In genomic region chr2:68727698-68728375, GRCh38 we compare ENCODE assay signal across 9 cellular contexts. TPM values are rescaled to one million over a fixed set of nuclear protein-coding genes. Genes with fewer than 3 reads are reported as not detected.
DNase-seq lines count a peak whose midpoint lies in the region; ATAC-seq, FAIRE-seq and TF ChIP-seq lines count a peak whose summit lies in the region.
"Had no signal": no experiment of that assay in that cellular context is flagged by ENCODE, and none has a peak within 500 bp of the region (broad histone marks: within the 10 kb centered on the region; RNA-seq: fewer than 3 reads in every experiment).

No MANE protein-coding gene starts in this region.

- no peaks in the 10 kb centered on the region for H4K20me1 ChIP-seq in PC-3 (ENCODE audit: low read length)

- no peaks in the 10 kb centered on the region for H3K9me3 Mint-ChIP-seq in activated T-cell treated with anti-CD3 and anti-CD28 coated beads, Interleukin-2, amount 50 U/mL, for 72 hours

- H3K27me3 ChIP-seq in PC-3 (ENCODE audit: low read length) (no peaks in the 10 kb centered on the region), bronchial epithelial cell (ENCODE audit: control insufficient read depth, insufficient read depth, low read length) (no peaks in the 10 kb centered on the region), thymus (ENCODE audit: control insufficient read depth, insufficient read depth) (no peaks in the 10 kb centered on the region)

- DNase-seq in activated T-cell treated with anti-CD3 and anti-CD28 coated beads, Interleukin-2, amount 50 U/mL, for 72 hours = no peak
- DNase-seq in activated T-cell treated with anti-CD3 and anti-CD28 coated beads for 4 hours (no peak), PC-3 (peak; percentile 59), bronchial epithelial cell (ENCODE audit: low read depth) (peak; percentile 90), GM10248 (ENCODE audit: extremely low spot score) (no peak), T-helper 9 cell (no peak)
- DNase-seq: NCI-H1092 had no signal

- TF ChIP-seq CTCF in PC-3 (conservative IDR thresholded peaks at IDR 0.05; ENCODE audit: low read depth, low read length) = no peak
- no peak for TF ChIP-seq CTCF in bronchial epithelial cell (IDR thresholded peaks at IDR 0.05; ENCODE audit: insufficient read depth, low read length, severe bottlenecking)
- no peak for TF ChIP-seq CTCF in GM10248 (IDR thresholded peaks at IDR 0.05; ENCODE audit: control extremely low read depth, extremely low read depth, low read depth, missing control alignments)

- H3K4me2 ChIP-seq in PC-3 (ENCODE audit: low read length) = 0 out of 2 replicates have a peak overlapping the region, but pooled peaks have one; percentile 5

- no peaks in the 10 kb centered on the region for H3F3A ChIP-seq in PC-3 (ENCODE audit: low read length, unreplicated experiment)

- no peaks in the 10 kb centered on the region for H3K9me2 ChIP-seq in PC-3 (replicated peaks; ENCODE audit: low read length)

- H2AFZ ChIP-seq in PC-3 (ENCODE audit: low read length) = no peak overlapping the region

- BruUV-seq in PC-3 (replicated peaks; lab: Mats Ljungman, UMichigan) = no TSS peak

- peak overlapping the region; percentile 71 to 85 for H3K4me3 Mint-ChIP-seq in activated T-cell treated with anti-CD3 and anti-CD28 coated beads, Interleukin-2, amount 50 U/mL, for 72 hours

- peak overlapping the region; percentile 80 for H3K27ac Mint-ChIP-seq in activated T-cell treated with anti-CD3 and anti-CD28 coated beads, Interleukin-2, amount 50 U/mL, for 72 hours

- H3K27ac ChIP-seq in PC-3 (ENCODE audit: low read length) (no peak overlapping the region), thymus (ENCODE audit: low read depth) (peak overlapping the region; percentile 74)

- ATAC-seq in activated T-cell treated with anti-CD3 and anti-CD28 coated beads, Interleukin-2, amount 50 U/mL, for 72 hours (replicated peaks in 1 of 2) = peak; percentile 5 to 14
- ATAC-seq in PC-3 = no peak
- ATAC-seq in HG03196 (IDR thresholded peaks at IDR 0.05; ENCODE audit: unreplicated experiment) = no peak

- intact Hi-C loops in PC-3 (cut with micrococcal nuclease) = no loop called here

- WGBS in thymus = 62% methylated on average over 6 of the region's 6 CpGs

- peaks cover 59% of the 10 kb centered on the region for H3K4me1 Mint-ChIP-seq in activated T-cell treated with anti-CD3 and anti-CD28 coated beads, Interleukin-2, amount 50 U/mL, for 72 hours (ENCODE audit: low read depth)

- H3K27me3 Mint-ChIP-seq in activated T-cell treated with anti-CD3 and anti-CD28 coated beads, Interleukin-2, amount 50 U/mL, for 72 hours (ENCODE audit: low read depth) = no peaks in the 10 kb centered on the region

- no peaks in the 10 kb centered on the region for H3K79me2 ChIP-seq in PC-3 (ENCODE audit: low read length)

- no peak overlapping the region for H3K4me3 ChIP-seq in PC-3 (ENCODE audit: low read length)
- H3K4me3 ChIP-seq in bronchial epithelial cell (ENCODE audit: low read depth, low read length) = no peak overlapping the region
- no peak overlapping the region for H3K4me3 ChIP-seq in thymus (ENCODE audit: low read length)

- FAIRE-seq in bronchial epithelial cell (lab: Jason Lieb, UNC) = no peak

- POLR2A ChIA-PET in PC-3 (lab: Charles Lee; ENCODE audit: unreplicated experiment) = no interaction called here
- POLR2A ChIA-PET in GM10248 (lab: Yijun Ruan, JAX) = interaction anchor here (0.6 kb wide), 1 partner anchor 74 kb away, joined by 4 read pairs; no protein-coding TSS in a partner anchor

- H3K4me1 ChIP-seq in PC-3 (ENCODE audit: insufficient read depth, low read length) (peaks cover 31% of the 10 kb centered on the region), thymus (ENCODE audit: control insufficient read depth, insufficient read depth, low read length) (peaks cover 23% of the 10 kb centered on the region)

- H3K9me3 ChIP-seq in PC-3 (ENCODE audit: low read length) = no peaks in the 10 kb centered on the region
- no peaks in the 10 kb centered on the region for H3K9me3 ChIP-seq in thymus (ENCODE audit: control insufficient read depth)

- H3K36me3 Mint-ChIP-seq in activated T-cell treated with anti-CD3 and anti-CD28 coated beads, Interleukin-2, amount 50 U/mL, for 72 hours (ENCODE audit: insufficient read depth in 2 of 2) = peaks cover 0 to 2% of the 10 kb centered on the region in 2 donors

- CTCF ChIA-PET in PC-3 (lab: Charles Lee) (no interaction called here), GM10248 (lab: Yijun Ruan, JAX) (interaction anchor here (0.7 to 1.8 kb wide), 10 partner anchors 9 to 263 kb away, joined by 3 to 4 read pairs (median 3); no protein-coding TSS in a partner anchor)

- H3K36me3 ChIP-seq in PC-3 (ENCODE audit: low read depth, low read length) = no peaks in the 10 kb centered on the region
- no peaks in the 10 kb centered on the region for H3K36me3 ChIP-seq in bronchial epithelial cell (ENCODE audit: control insufficient read depth, insufficient read depth, low read length)
- H3K36me3 ChIP-seq in thymus (ENCODE audit: control insufficient read depth, insufficient read depth) = no peaks in the 10 kb centered on the region

- no peak overlapping the region for H3K9ac ChIP-seq in PC-3 (ENCODE audit: low read length)

RNA-seq across cellular contexts. Expression of gene ARHGAP25, which starts 6.8 kb away (rescaled TPM):
- 10 to 100 TPM; 38.3 to 49.5 TPM for total RNA-seq in activated T-cell treated with anti-CD3 and anti-CD28 coated beads, Interleukin-2, amount 50 U/mL, for 72 hours
- total RNA-seq in PC-3 (2014; rRNA removed) = not detected in 2 replicates
- 0.77 and 0.79 TPM in 2 replicates for total RNA-seq in bronchial epithelial cell
- polyA plus RNA-seq in thymus = 31.7 TPM

Comparison
In these comparisons a context has a peak if more than half of its experiments do, and no peak if none do; other contexts are left out.
1. ATAC-seq: peak in activated T-cell treated with anti-CD3 and anti-CD28 coated beads, Interleukin-2, amount 50 U/mL, for 72 hours (2 of 2); none in PC-3 (single experiment) and HG03196 (single experiment).
2. DNase-seq: peak in PC-3 (single experiment) and bronchial epithelial cell (single experiment); none in activated T-cell treated with anti-CD3 and anti-CD28 coated beads, Interleukin-2, amount 50 U/mL, for 72 hours (0 of 2), activated T-cell treated with anti-CD3 and anti-CD28 coated beads for 4 hours (single experiment), GM10248 (single experiment) and T-helper 9 cell (single experiment).
3. RNA of gene ARHGAP25, which starts 6.8 kb away (total RNA-seq): 38.3 to 49.5 TPM in activated T-cell treated with anti-CD3 and anti-CD28 coated beads, Interleukin-2, amount 50 U/mL, for 72 hours; 0.77 to 0.79 TPM in bronchial epithelial cell and not detected in PC-3; every median in the first group is over 10 times any median in the second.